In genomic region chr6:22025468-22026159, GRCh38 we compare ENCODE assay signal across 8 cellular contexts.
DNase-seq lines count a peak whose midpoint lies in the region; ATAC-seq, FAIRE-seq and TF ChIP-seq lines count a peak whose summit lies in the region.

No MANE protein-coding gene starts in this region.

- TF ChIP-seq CTCF in AG04450 (IDR thresholded peaks at IDR 0.05; ENCODE audit: low read depth, low read length) = no peak
- no peak for TF ChIP-seq CTCF in epithelial cell of esophagus (IDR thresholded peaks at IDR 0.05; ENCODE audit: insufficient read depth, low read depth, low read length, missing control alignments)

- peaks cover 0 to 11% (median 6%) of the 10 kb centered on the region in 9 donors for H3K9me3 Mint-ChIP-seq in naive thymus-derived CD8-positive, alpha-beta T cell

- peak; percentile 58 for ATAC-seq in GM18519 (IDR thresholded peaks at IDR 0.05; ENCODE audit: low FRiP score, unreplicated experiment)
- ATAC-seq in HG03025 (IDR thresholded peaks at IDR 0.05; ENCODE audit: low FRiP score, unreplicated experiment) = peak; percentile 60
- peak; percentile 46 to 47 for ATAC-seq in naive thymus-derived CD8-positive, alpha-beta T cell

- peak overlapping the region; percentile 58 for H3K27ac ChIP-seq in AG04450 (ENCODE audit: low read depth, low read length)

- no peaks in the 10 kb centered on the region for H3K27me3 ChIP-seq in AG04450 (ENCODE audit: control insufficient read depth, insufficient read depth, low read length)

- H3K27me3 Mint-ChIP-seq in naive thymus-derived CD8-positive, alpha-beta T cell = peaks cover 0 to 7% (median 0%) of the 10 kb centered on the region in 5 donors

- peaks cover 2% of the 10 kb centered on the region; the same call in 1 of the 2 replicates for H3K9me3 ChIP-seq in AG04450 (ENCODE audit: control insufficient read depth, insufficient read depth, low read length)

- H3K27ac Mint-ChIP-seq in naive thymus-derived CD8-positive, alpha-beta T cell = peak overlapping the region; percentile 3 to 65 (median 28)

- DNase-seq in AG04450 (ENCODE audit: low read depth, low spot score) (peak; percentile 48), RCC 7860 (ENCODE audit: low spot score) (peak; percentile 45), epithelial cell of esophagus (ENCODE audit: low read depth) (peak; percentile 74), amniotic stem cell (lab: John Stamatoyannopoulos, UW) (no peak), HTR-8/SVneo (ENCODE audit: insufficient read length, low spot score) (no peak)
- DNase-seq in naive thymus-derived CD8-positive, alpha-beta T cell = peak in 3 of 10 donors; percentile 2 to 15 (median 4)

- peak overlapping the region in 5 of 10 donors; percentile 1 to 54 (median 29) for H3K4me3 Mint-ChIP-seq in naive thymus-derived CD8-positive, alpha-beta T cell

- CTCF ChIA-PET in AG04450 (lab: Charles Lee) = interaction anchor here (1.0 to 1.5 kb wide), 2 partner anchors 10 to 14 kb away, joined by 3 read pairs; no protein-coding TSS in a partner anchor

- POLR2A ChIA-PET in AG04450 (lab: Yijun Ruan, JAX) = interaction anchor here (0.5 to 1.4 kb wide), 5 partner anchors 8 to 433 kb away, joined by 3 to 7 read pairs (median 3); no protein-coding TSS in a partner anchor
- POLR2A ChIA-PET in naive thymus-derived CD8-positive, alpha-beta T cell (lab: Charles Lee) = no interaction called here

- no peak for FAIRE-seq in RCC 7860 (lab: Jason Lieb, UNC)
- FAIRE-seq in HTR-8/SVneo (lab: Jason Lieb, UNC) = no peak

- H3K4me3 ChIP-seq in AG04450 (ENCODE audit: low read depth, low read length) (no peak overlapping the region), epithelial cell of esophagus (ENCODE audit: low read length) (no peak overlapping the region)

- H3K36me3 Mint-ChIP-seq in naive thymus-derived CD8-positive, alpha-beta T cell = peaks cover 0 to 11% (median 2%) of the 10 kb centered on the region in 3 donors

- peaks cover 8 to 44% (median 36%) of the 10 kb centered on the region in 4 donors for H3K4me1 Mint-ChIP-seq in naive thymus-derived CD8-positive, alpha-beta T cell

Comparison
In these comparisons a context has a peak if more than half of its experiments do, and no peak if none do; other contexts are left out.
1. DNase-seq: peak in AG04450 (single experiment), RCC 7860 (single experiment) and epithelial cell of esophagus (single experiment); none in amniotic stem cell (single experiment) and HTR-8/SVneo (single experiment).
2. Peak in every context shown above with its lines, with median percentiles within 50 percentile points of each other: ATAC-seq.